Comparison of ENCODE assay signal across 1 cellular context in genomic region chr15:74490339-74490689, GRCh38.
TF ChIP-seq lines count a peak whose summit lies in the region.

No MANE protein-coding gene starts in this region.

TF ChIP-seq in GM12878, 131 proteins besides CTCF, POLR2A, EP300 and RAD21:
- TF ChIP-seq CHD4 (IDR thresholded peaks at IDR 0.05) (no peak), WRNIP1 (IDR thresholded peaks at IDR 0.05; ENCODE audit: borderline replicate concordance, low read depth, low read length) (no peak), HSF1 (IDR thresholded peaks at IDR 0.05; ENCODE audit: low read depth, low read length) (no peak), CREM (IDR thresholded peaks at IDR 0.05; ENCODE audit: low read depth) (no peak), CBX5 (IDR thresholded peaks at IDR 0.05; ENCODE audit: low read depth) (no peak), SMAD1 (IDR thresholded peaks at IDR 0.05; ENCODE audit: low read depth, partially characterized antibody) (no peak), ZBTB40 (IDR thresholded peaks at IDR 0.05; ENCODE audit: borderline replicate concordance) (no peak), TCF3 (IDR thresholded peaks at IDR 0.05; ENCODE audit: borderline replicate concordance, insufficient read depth, low read depth, low read length) (no peak), ESRRA (IDR thresholded peaks at IDR 0.05; ENCODE audit: low read length) (no peak)
- TF ChIP-seq, protein P1, sequence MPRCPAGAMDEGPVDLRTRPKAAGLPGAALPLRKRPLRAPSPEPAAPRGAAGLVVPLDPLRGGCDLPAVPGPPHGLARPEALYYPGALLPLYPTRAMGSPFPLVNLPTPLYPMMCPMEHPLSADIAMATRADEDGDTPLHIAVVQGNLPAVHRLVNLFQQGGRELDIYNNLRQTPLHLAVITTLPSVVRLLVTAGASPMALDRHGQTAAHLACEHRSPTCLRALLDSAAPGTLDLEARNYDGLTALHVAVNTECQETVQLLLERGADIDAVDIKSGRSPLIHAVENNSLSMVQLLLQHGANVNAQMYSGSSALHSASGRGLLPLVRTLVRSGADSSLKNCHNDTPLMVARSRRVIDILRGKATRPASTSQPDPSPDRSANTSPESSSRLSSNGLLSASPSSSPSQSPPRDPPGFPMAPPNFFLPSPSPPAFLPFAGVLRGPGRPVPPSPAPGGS (IDR thresholded peaks at IDR 0.05; ENCODE audit: borderline replicate concordance, insufficient read depth, low read depth, low read length, poor library complexity, severe bottlenecking): no peak
